ENCODE assay signal across 29 cellular contexts in the genomic region with DNA sequence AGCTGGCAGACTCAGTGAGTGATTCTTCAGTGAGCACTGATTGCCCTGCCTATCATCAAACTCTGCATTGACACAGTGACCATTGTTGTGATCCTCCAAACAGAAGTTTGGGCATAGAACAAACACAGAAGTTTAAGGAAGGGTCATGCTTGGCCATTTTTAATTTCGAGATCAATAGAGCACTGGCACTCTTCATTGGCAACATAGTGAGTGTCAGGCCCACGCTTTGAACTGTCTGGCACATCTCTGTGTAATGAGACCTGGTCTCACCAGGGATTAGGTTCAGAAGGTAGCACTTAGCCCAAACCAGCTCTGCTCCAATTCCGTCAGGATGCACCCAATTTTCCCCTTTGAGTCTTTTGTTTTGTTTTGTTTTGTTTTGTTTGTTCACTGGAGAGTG.
"Had no signal": no experiment of that assay in that cellular context is flagged by ENCODE, and none has a peak within 500 bp of the region (broad histone marks: within the 10 kb centered on the region; RNA-seq: fewer than 3 reads in every experiment).

No MANE protein-coding gene starts in this region.

- H3K27me3 ChIP-seq: ascending aorta had no signal

- H3K27ac ChIP-seq: ascending aorta, WERI-Rb-1 had no signal

- H3K36me3 ChIP-seq: ascending aorta, WERI-Rb-1 had no signal

- H3K9me3 ChIP-seq: ascending aorta had no signal

- DNase-seq: activated CD4-positive, alpha-beta memory T cell treated with anti-CD3 and anti-CD28 coated beads, Interleukin-2, amount 10 ng/mL, durations not matched to agents 7 days and 5 days; activated CD4-positive, alpha-beta T cell treated with anti-CD3 and anti-CD28 coated beads for 1 hour; activated CD4-positive, alpha-beta T cell treated with anti-CD3 and anti-CD28 coated beads for 36 hours; activated CD4-positive, alpha-beta T cell treated with anti-CD3 and anti-CD28 coated beads for 48 hours; activated CD4-positive, alpha-beta T cell treated with anti-CD3 and anti-CD28 coated beads, Interleukin-2, amount 10 ng/mL, durations not matched to agents 7 days and 5 days; activated CD4-positive, alpha-beta T cell treated with anti-CD3 and anti-CD28 coated beads, Interleukin-2, amount 50 U/mL, for 48 hours; activated CD4-positive, CD25-positive, alpha-beta regulatory T cell; activated CD8-positive, alpha-beta memory T cell treated with anti-CD3 and anti-CD28 coated beads for 24 hours; activated CD8-positive, alpha-beta memory T cell treated with anti-CD3 and anti-CD28 coated beads, Interleukin-2, amount 10 ng/mL, durations not matched to agents 7 days and 5 days; activated CD8-positive, alpha-beta memory T cell treated with anti-CD3 and anti-CD28 coated beads, Interleukin-2, amount 50 U/mL, for 48 hours; activated CD8-positive, alpha-beta T cell treated with anti-CD3 and anti-CD28 coated beads, Interleukin-2, amount 10 ng/mL, durations not matched to agents 7 days and 5 days; activated effector memory CD4-positive, alpha-beta T cell treated with Interleukin-2 at 50 U/mL for 16 hours; activated gamma-delta T cell; activated naive CD4-positive, alpha-beta T cell treated with anti-CD3 and anti-CD28 coated beads, Interleukin-2, amount 10 ng/mL, durations not matched to agents 7 days and 5 days; activated naive CD4-positive, alpha-beta T cell treated with Interleukin-2 at 50 U/mL for 16 hours; activated naive CD8-positive, alpha-beta T cell treated with anti-CD3 and anti-CD28 coated beads, Interleukin-2, amount 10 ng/mL, durations not matched to agents 7 days and 5 days; activated naive CD8-positive, alpha-beta T cell treated with anti-CD3 and anti-CD28 coated beads, Interleukin-2, amount 50 U/mL, for 24 hours; activated T-cell treated with anti-CD3 and anti-CD28 coated beads, Interleukin-2, amount 50 U/mL, for 24 hours; activated T-cell treated with anti-CD3 and anti-CD28 coated beads, Interleukin-2, amount 50 U/mL, for 48 hours; amygdala; anterior cingulate cortex; central memory CD4-positive, alpha-beta T cell; T-helper 1 cell; T-helper 2 cell; T-helper 9 cell; WERI-Rb-1 had no signal

- H3K4me1 ChIP-seq: ascending aorta had no signal

- ATAC-seq: activated CD4-positive, alpha-beta T cell treated with anti-CD3 and anti-CD28 coated beads for 36 hours; activated CD4-positive, CD25-positive, alpha-beta regulatory T cell treated with anti-CD3 and anti-CD28 coated beads, Interleukin-2, amount 50 U/mL, for 24 hours; activated CD8-positive, alpha-beta memory T cell treated with anti-CD3 and anti-CD28 coated beads, Interleukin-2, amount 10 ng/mL, durations not matched to agents 7 days and 5 days; activated CD8-positive, alpha-beta T cell treated with anti-CD3 and anti-CD28 coated beads, Interleukin-2, amount 10 ng/mL, durations not matched to agents 7 days and 5 days; activated naive CD8-positive, alpha-beta T cell treated with anti-CD3 and anti-CD28 coated beads, Interleukin-2, amount 50 U/mL, for 24 hours; WTC11 had no signal

- H3K4me3 ChIP-seq: ascending aorta had no signal
